1 cellular context compared by ENCODE assay signal in the genomic region with DNA sequence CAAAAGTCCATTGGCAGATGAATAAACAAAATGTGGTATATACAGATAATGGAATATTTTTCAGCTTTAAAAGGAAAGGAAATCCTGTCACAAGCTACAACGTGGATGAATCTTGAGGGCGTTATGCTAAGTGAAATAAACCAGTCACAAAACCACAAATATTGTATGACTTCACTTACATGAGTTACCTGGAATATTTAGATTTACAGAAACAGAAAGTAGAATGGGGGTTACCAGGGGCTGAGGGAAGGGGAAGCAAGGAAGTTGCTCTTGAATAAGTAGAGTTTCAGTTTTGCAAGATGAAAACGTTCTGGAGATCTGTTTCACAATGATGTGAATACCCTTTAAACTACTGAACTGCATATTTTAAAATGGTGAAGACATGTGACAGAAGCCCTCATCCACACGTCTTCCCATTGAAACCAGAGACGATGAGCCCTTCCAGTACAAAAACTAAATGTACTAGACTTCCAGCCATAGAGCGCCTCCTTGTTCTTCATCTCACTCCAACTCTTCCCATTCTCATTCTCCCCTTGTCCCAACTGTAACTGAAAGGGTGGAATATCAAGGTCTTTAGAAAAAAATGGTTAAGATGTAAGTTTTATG.
TF ChIP-seq lines count a peak whose summit lies in the region.

No MANE protein-coding gene starts in this region.

TF ChIP-seq in GM12878, 131 proteins besides CTCF, POLR2A, EP300 and RAD21 (continued from another document):
- TF ChIP-seq, protein P1, sequence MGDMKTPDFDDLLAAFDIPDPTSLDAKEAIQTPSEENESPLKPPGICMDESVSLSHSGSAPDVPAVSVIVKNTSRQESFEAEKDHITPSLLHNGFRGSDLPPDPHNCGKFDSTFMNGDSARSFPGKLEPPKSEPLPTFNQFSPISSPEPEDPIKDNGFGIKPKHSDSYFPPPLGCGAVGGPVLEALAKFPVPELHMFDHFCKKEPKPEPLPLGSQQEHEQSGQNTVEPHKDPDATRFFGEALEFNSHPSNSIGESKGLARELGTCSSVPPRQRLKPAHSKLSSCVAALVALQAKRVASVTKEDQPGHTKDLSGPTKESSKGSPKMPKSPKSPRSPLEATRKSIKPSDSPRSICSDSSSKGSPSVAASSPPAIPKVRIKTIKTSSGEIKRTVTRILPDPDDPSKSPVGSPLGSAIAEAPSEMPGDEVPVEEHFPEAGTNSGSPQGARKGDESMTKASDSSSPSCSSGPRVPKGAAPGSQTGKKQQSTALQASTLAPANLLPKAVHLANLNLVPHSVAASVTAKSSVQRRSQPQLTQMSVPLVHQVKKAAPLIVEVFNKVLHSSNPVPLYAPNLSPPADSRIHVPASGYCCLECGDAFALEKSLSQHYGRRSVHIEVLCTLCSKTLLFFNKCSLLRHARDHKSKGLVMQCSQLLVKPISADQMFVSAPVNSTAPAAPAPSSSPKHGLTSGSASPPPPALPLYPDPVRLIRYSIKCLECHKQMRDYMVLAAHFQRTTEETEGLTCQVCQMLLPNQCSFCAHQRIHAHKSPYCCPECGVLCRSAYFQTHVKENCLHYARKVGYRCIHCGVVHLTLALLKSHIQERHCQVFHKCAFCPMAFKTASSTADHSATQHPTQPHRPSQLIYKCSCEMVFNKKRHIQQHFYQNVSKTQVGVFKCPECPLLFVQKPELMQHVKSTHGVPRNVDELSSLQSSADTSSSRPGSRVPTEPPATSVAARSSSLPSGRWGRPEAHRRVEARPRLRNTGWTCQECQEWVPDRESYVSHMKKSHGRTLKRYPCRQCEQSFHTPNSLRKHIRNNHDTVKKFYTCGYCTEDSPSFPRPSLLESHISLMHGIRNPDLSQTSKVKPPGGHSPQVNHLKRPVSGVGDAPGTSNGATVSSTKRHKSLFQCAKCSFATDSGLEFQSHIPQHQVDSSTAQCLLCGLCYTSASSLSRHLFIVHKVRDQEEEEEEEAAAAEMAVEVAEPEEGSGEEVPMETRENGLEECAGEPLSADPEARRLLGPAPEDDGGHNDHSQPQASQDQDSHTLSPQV (IDR thresholded peaks at IDR 0.05), result no peak
- TF ChIP-seq MYB (IDR thresholded peaks at IDR 0.05; ENCODE audit: borderline replicate concordance, low read depth, low read length) (no peak), ZBED1 (IDR thresholded peaks at IDR 0.05; ENCODE audit: borderline replicate concordance) (peak; percentile 27; the same call in 1 of the 2 replicates), IRF4 (IDR thresholded peaks at IDR 0.05; ENCODE audit: low read depth, low read length) (0 out of 2 replicates have a peak, but pooled peaks have one; percentile 20), FOXM1 (IDR thresholded peaks at IDR 0.05; ENCODE audit: low read depth, low read length) (peak; percentile 57; the same call in 1 of the 2 replicates), BHLHE40 (IDR thresholded peaks at IDR 0.05; ENCODE audit: borderline replicate concordance in 1 of 2, low read depth in 2 of 2, low read length in 1 of 2) (peak in 1 of 2 experiments; percentile 49; a peak in 2 of 4 replicates), ATF2 (IDR thresholded peaks at IDR 0.05; ENCODE audit: low read length) (peak; percentile 82), SUPT20H (IDR thresholded peaks at IDR 0.05; ENCODE audit: borderline replicate concordance, control insufficient read depth, low read depth, low read length) (no peak), CHD1 (IDR thresholded peaks at IDR 0.05; ENCODE audit: low read depth, low read length) (no peak), MEF2A (IDR thresholded peaks at IDR 0.05; ENCODE audit: insufficient read depth, low read depth, low read length) (peak; percentile 56; the same call in 1 of the 2 replicates), TCF7 (IDR thresholded peaks at IDR 0.05; ENCODE audit: borderline replicate concordance) (0 out of 2 replicates have a peak, but pooled peaks have one; percentile 28), MLLT1 (IDR thresholded peaks at IDR 0.05) (no peak), CREB1 (IDR thresholded peaks at IDR 0.05; ENCODE audit: low read depth) (peak; percentile 24; the same call in 1 of the 2 replicates), POU2F2 (IDR thresholded peaks at IDR 0.05; ENCODE audit: borderline replicate concordance, low read depth, low read length) (peak; percentile 57; the same call in 2 of the 3 replicates), RUNX3 (IDR thresholded peaks at IDR 0.05; ENCODE audit: low read length) (peak; percentile 93), MTA2 (IDR thresholded peaks at IDR 0.05; ENCODE audit: low read depth) (peak; percentile 62), JUNB (IDR thresholded peaks at IDR 0.05) (peak; percentile 72), RAD51 (IDR thresholded peaks at IDR 0.05) (peak; percentile 70), IKZF1 (conservative IDR thresholded peaks at IDR 0.05) (peak; percentile 78), PAX8 (IDR thresholded peaks at IDR 0.05) (no peak), SMARCA5 (IDR thresholded peaks at IDR 0.05) (no peak), ASH2L (IDR thresholded peaks at IDR 0.05; ENCODE audit: borderline replicate concordance, low read depth) (no peak), ETV6 (conservative IDR thresholded peaks at IDR 0.05 in 1 of 2, IDR thresholded peaks at IDR 0.05 in 1 of 2; ENCODE audit: borderline replicate concordance in 1 of 2, low read depth in 1 of 2) (peak in 1 of 2 experiments; percentile 90; a peak in 2 of 4 replicates), HDAC2 (IDR thresholded peaks at IDR 0.05) (no peak), ATF7 (IDR thresholded peaks at IDR 0.05; ENCODE audit: low read depth) (peak; percentile 89), SPI1 (IDR thresholded peaks at IDR 0.05; ENCODE audit: borderline replicate concordance, insufficient read depth, low read depth, low read length) (peak; percentile 55; the same call in 1 of the 2 replicates), ATF3 (IDR thresholded peaks at IDR 0.05; ENCODE audit: borderline replicate concordance, extremely low read depth, low read depth, low read length) (no peak), NFXL1 (IDR thresholded peaks at IDR 0.05; ENCODE audit: borderline replicate concordance) (no peak), CEBPB (IDR thresholded peaks at IDR 0.05; ENCODE audit: borderline replicate concordance in 1 of 2, low read depth in 2 of 2, low read length in 2 of 2) (0 out of 4 replicates have a peak, but pooled peaks of 1 of the 2 experiments have one; percentile 45), IKZF2 (IDR thresholded peaks at IDR 0.05) (peak; percentile 87 to 90), NFIC (IDR thresholded peaks at IDR 0.05; ENCODE audit: low read depth, low read length) (peak; percentile 79), DPF2 (IDR thresholded peaks at IDR 0.05) (0 out of 2 replicates have a peak, but pooled peaks have one; percentile 27), NBN (IDR thresholded peaks at IDR 0.05) (no peak), CREM (IDR thresholded peaks at IDR 0.05; ENCODE audit: low read depth) (peak; percentile 58; the same call in 1 of the 2 replicates), EED (IDR thresholded peaks at IDR 0.05; ENCODE audit: low read depth) (peak; percentile 78), HDAC6 (IDR thresholded peaks at IDR 0.05; ENCODE audit: unreplicated experiment) (no peak), MTA3 (IDR thresholded peaks at IDR 0.05; ENCODE audit: borderline replicate concordance, low read length) (peak; percentile 60; the same call in 1 of the 2 replicates), BCL11A (IDR thresholded peaks at IDR 0.05; ENCODE audit: low read depth, low read length) (no peak), JUND (IDR thresholded peaks at IDR 0.05; ENCODE audit: low read depth, low read length) (no peak), ZZZ3 (IDR thresholded peaks at IDR 0.05; ENCODE audit: control insufficient read depth, insufficient read length, low read depth) (no peak)
- TF ChIP-seq, protein P2, sequence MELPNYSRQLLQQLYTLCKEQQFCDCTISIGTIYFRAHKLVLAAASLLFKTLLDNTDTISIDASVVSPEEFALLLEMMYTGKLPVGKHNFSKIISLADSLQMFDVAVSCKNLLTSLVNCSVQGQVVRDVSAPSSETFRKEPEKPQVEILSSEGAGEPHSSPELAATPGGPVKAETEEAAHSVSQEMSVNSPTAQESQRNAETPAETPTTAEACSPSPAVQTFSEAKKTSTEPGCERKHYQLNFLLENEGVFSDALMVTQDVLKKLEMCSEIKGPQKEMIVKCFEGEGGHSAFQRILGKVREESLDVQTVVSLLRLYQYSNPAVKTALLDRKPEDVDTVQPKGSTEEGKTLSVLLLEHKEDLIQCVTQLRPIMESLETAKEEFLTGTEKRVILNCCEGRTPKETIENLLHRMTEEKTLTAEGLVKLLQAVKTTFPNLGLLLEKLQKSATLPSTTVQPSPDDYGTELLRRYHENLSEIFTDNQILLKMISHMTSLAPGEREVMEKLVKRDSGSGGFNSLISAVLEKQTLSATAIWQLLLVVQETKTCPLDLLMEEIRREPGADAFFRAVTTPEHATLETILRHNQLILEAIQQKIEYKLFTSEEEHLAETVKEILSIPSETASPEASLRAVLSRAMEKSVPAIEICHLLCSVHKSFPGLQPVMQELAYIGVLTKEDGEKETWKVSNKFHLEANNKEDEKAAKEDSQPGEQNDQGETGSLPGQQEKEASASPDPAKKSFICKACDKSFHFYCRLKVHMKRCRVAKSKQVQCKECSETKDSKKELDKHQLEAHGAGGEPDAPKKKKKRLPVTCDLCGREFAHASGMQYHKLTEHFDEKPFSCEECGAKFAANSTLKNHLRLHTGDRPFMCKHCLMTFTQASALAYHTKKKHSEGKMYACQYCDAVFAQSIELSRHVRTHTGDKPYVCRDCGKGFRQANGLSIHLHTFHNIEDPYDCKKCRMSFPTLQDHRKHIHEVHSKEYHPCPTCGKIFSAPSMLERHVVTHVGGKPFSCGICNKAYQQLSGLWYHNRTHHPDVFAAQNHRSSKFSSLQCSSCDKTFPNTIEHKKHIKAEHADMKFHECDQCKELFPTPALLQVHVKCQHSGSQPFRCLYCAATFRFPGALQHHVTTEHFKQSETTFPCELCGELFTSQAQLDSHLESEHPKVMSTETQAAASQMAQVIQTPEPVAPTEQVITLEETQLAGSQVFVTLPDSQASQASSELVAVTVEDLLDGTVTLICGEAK (IDR thresholded peaks at IDR 0.05; ENCODE audit: borderline replicate concordance), result no peak
- TF ChIP-seq, protein P3, sequence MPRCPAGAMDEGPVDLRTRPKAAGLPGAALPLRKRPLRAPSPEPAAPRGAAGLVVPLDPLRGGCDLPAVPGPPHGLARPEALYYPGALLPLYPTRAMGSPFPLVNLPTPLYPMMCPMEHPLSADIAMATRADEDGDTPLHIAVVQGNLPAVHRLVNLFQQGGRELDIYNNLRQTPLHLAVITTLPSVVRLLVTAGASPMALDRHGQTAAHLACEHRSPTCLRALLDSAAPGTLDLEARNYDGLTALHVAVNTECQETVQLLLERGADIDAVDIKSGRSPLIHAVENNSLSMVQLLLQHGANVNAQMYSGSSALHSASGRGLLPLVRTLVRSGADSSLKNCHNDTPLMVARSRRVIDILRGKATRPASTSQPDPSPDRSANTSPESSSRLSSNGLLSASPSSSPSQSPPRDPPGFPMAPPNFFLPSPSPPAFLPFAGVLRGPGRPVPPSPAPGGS (IDR thresholded peaks at IDR 0.05; ENCODE audit: borderline replicate concordance, insufficient read depth, low read depth, low read length, poor library complexity, severe bottlenecking), result no peak
